ENCODE assay signal across 21 cellular contexts in genomic region chr1:219539645-219540254, GRCh38.
"Had no signal": no experiment of that assay in that cellular context is flagged by ENCODE, and none has a peak within 500 bp of the region (broad histone marks: within the 10 kb centered on the region; RNA-seq: fewer than 3 reads in every experiment).

No MANE protein-coding gene starts in this region.

- H3K4me3 Mint-ChIP-seq: naive thymus-derived CD8-positive, alpha-beta T cell; neural crest cell had no signal

- ATAC-seq: esophagus mucosa; gastrocnemius medialis; heart right ventricle; mucosa of descending colon; naive thymus-derived CD8-positive, alpha-beta T cell had no signal

- H3K4me3 ChIP-seq: coronary artery, dorsolateral prefrontal cortex, gastrocnemius medialis, heart right ventricle, mucosa of descending colon, right atrium auricular region, sigmoid colon, skin epidermis, stomach, thoracic aorta, transverse colon had no signal

- FAIRE-seq: islet of Langerhans had no signal

- H3K27ac Mint-ChIP-seq: naive thymus-derived CD8-positive, alpha-beta T cell had no signal

- DNase-seq: dorsolateral prefrontal cortex; effector CD8-positive, alpha-beta T cell; gastrocnemius medialis; heart right ventricle; hypothalamus; kidney glomerular epithelial cell; mucosa of descending colon; naive thymus-derived CD8-positive, alpha-beta T cell; posterior cingulate gyrus; sigmoid colon; stimulated activated naive CD4-positive, alpha-beta T cell; stomach; substantia nigra; transverse colon had no signal

- H3K27ac ChIP-seq: coronary artery, dorsolateral prefrontal cortex, gastrocnemius medialis, heart right ventricle, right atrium auricular region, sigmoid colon, skin epidermis, stomach, thoracic aorta, transverse colon had no signal

- H3K27me3 ChIP-seq: dorsolateral prefrontal cortex, gastrocnemius medialis, heart right ventricle, right atrium auricular region, sigmoid colon, stomach, transverse colon had no signal

- H3K9me3 ChIP-seq: gastrocnemius medialis, heart right ventricle, mucosa of descending colon, right atrium auricular region, sigmoid colon, stomach, thoracic aorta, transverse colon had no signal

- H3K4me1 Mint-ChIP-seq: naive thymus-derived CD8-positive, alpha-beta T cell had no signal

- H3K4me1 ChIP-seq: gastrocnemius medialis, heart right ventricle, right atrium auricular region, sigmoid colon, stomach, transverse colon had no signal

- H3K36me3 ChIP-seq: gastrocnemius medialis, heart right ventricle, right atrium auricular region, sigmoid colon, stomach, thoracic aorta, transverse colon had no signal
